In the genomic region with DNA sequence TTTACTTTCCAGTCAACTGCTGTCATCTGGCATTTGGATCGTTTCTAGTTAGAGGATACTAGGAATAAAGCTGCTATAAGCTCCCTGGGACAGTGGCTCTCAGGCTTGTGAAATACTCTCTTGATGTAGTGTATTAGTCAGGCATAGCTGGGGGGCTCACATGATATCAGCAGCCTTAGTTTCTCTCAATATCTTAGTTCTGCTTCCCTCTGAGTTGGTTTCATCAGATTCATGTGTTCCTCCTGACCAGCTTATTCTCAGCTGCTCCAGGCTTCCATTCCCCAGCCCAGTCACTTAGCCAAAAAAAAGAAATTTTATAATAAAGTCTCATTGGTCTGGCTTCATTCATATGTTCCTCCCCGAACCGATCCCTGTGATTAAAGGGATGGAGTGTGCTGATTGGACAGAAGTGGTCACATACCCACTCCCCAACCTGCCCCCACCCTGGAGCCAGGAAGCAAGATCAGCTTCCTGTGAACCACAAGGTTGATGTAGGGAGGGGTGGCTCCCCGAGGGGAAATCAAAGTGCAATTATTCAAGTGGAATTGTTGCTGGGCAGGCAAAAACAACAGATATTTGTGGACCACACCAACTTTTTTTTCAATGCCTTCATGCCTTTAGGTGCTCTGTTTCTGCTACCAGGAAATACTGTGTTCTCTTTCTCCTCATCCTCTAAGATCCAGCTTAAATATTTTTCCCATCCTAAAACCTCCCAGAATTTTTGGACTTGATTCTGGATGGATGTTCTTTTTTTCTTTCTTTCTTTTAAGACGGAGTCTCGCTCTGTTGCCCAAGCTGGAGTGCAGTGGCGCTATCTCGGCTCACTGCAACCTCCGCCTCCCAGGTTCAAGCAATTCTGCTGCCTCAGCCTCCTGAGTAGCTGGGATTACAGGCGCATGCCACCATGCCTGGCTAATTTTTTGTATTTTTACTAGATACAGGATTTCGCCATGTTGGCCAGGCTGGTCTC, we compare ENCODE assay signal across 9 cellular contexts. TPM values are rescaled to one million over a fixed set of nuclear protein-coding genes. Genes with fewer than 3 reads are reported as not detected.
A peak's percentile ranks its signal among the peaks of the same experiment; 100 is the strongest.
DNase-seq lines count a peak whose midpoint lies in the region; ATAC-seq, FAIRE-seq and TF ChIP-seq lines count a peak whose summit lies in the region.
"Had no signal": no experiment of that assay in that cellular context is flagged by ENCODE, and none has a peak within 500 bp of the region (broad histone marks: within the 10 kb centered on the region; RNA-seq: fewer than 3 reads in every experiment).

No MANE protein-coding gene starts in this region.

- no peaks in the 10 kb centered on the region for H3K27me3 ChIP-seq in breast epithelium
- no peaks in the 10 kb centered on the region; a peak in 1 of 5 replicates for H3K27me3 ChIP-seq in HepG2 (ENCODE audit: control insufficient read depth in 1 of 2, insufficient read depth in 2 of 2, low read length in 2 of 2)
- H3K27me3 ChIP-seq in small intestine (ENCODE audit: control insufficient read depth in 2 of 2, insufficient read depth in 2 of 2, low read length in 2 of 2): no peaks in the 10 kb centered on the region

- no peaks in the 10 kb centered on the region for H3K9me3 ChIP-seq in breast epithelium
- no peaks in the 10 kb centered on the region for H3K9me3 ChIP-seq in HepG2 (ENCODE audit: low read length)
- no peaks in the 10 kb centered on the region for H3K9me3 ChIP-seq in small intestine (ENCODE audit: control insufficient read depth, low read depth)

- ATAC-seq in HepG2 (peak; percentile 77), GM18867 (IDR thresholded peaks at IDR 0.05; ENCODE audit: unreplicated experiment) (no peak)

- no peak overlapping the region for H3K27ac Mint-ChIP-seq in MCF 10A (ENCODE audit: low read depth, unreplicated experiment)
- H3K27ac Mint-ChIP-seq in brain: peak overlapping the region in 4 of 5 experiments; percentile 35 to 73 (median 66)

- in situ Hi-C loops in HepG2 (cut with HindIII; ENCODE audit: extremely low pct_ligation_motif_present, low pct_unique_long_range_greater_than_20kb): no loop called here

- H3K27me3 Mint-ChIP-seq in MCF 10A (ENCODE audit: insufficient read depth, unreplicated experiment) (no peaks in the 10 kb centered on the region), brain (peaks cover 3% of the 10 kb centered on the region)

- TF ChIP-seq POLR2A in breast epithelium (IDR thresholded peaks at IDR 0.05) (no peak), HepG2 (IDR thresholded peaks at IDR 0.05; ENCODE audit: insufficient read depth in 1 of 2, low read depth in 2 of 2, low read length in 2 of 2) (no peak)

- no peaks in the 10 kb centered on the region for H3K79me2 ChIP-seq in HepG2 (ENCODE audit: insufficient read depth, low read length)

- TF ChIP-seq RAD21 in HepG2 (CRISPR knock-in tag; IDR thresholded peaks at IDR 0.05): no peak

- TF ChIP-seq EP300 in HepG2 (IDR thresholded peaks at IDR 0.05; ENCODE audit: low read depth in 2 of 2, low read length in 2 of 2): no peak
- TF ChIP-seq EP300 in HepG2 (CRISPR knock-in tag; IDR thresholded peaks at IDR 0.05; ENCODE audit: borderline replicate concordance): no peak

- H3K4me3 ChIP-seq in breast epithelium (no peak overlapping the region), HepG2 (replicated peaks in 1 of 3; ENCODE audit: insufficient read depth in 1 of 3, low read depth in 2 of 3, low read length in 3 of 3) (peak overlapping the region in 2 of 3 experiments; percentile 24 to 40; a peak in 4 of 6 replicates), small intestine (ENCODE audit: low read depth in 1 of 2, low read length in 2 of 2) (no peak overlapping the region)

- H3K9me3 Mint-ChIP-seq in MCF 10A (ENCODE audit: unreplicated experiment): no peaks in the 10 kb centered on the region
- no peaks in the 10 kb centered on the region for H3K9me3 Mint-ChIP-seq in brain

- DNase-seq in breast epithelium (ENCODE audit: low spot score in 2 of 2) (peak in 1 of 2 donors; percentile 48), MCF 10A (ENCODE audit: unreplicated experiment) (no peak), HepG2 (ENCODE audit: low spot score) (peak; percentile 61), small intestine (no peak), hippocampal formation (lab: John Stamatoyannopoulos, UW) (no peak), NCI-H2171 treated with DMSO at 0.1 percent for 48 hours (lab: John Stamatoyannopoulos, UW) (no peak)
- DNase-seq: NCI-H1092 had no signal

- peak overlapping the region; percentile 19; the same call in 1 of the 2 replicates for H3K9ac ChIP-seq in HepG2 (ENCODE audit: insufficient read depth, low read depth, low read length)

- peak overlapping the region; percentile 85 for H2AFZ ChIP-seq in HepG2 (ENCODE audit: low read length)

- WGBS in HepG2 (ENCODE audit: low lambda C conversion rate): 48% methylated on average over 11 of the region's 11 CpGs
- WGBS in small intestine, 3 donors: 62 to 67% (median 66%) methylated on average over 11 of the region's 11 CpGs

- CTCF ChIA-PET in MCF 10A (lab: Yijun Ruan, JAX): interaction anchor here (0.6 to 1.3 kb wide), 5 partner anchors 114 to 563 kb away, joined by 3 to 4 read pairs (median 3); no protein-coding TSS in a partner anchor
- CTCF ChIA-PET in HepG2 (lab: Yijun Ruan, JAX; ENCODE audit: low intra/inter-chr PET ratio, low total read pairs): no interaction called here

- H3K4me1 Mint-ChIP-seq in MCF 10A (ENCODE audit: insufficient read depth, unreplicated experiment) (no peaks in the 10 kb centered on the region), brain (peaks cover 9% of the 10 kb centered on the region)

- FAIRE-seq in HepG2 (lab: Jason Lieb, UNC): no peak
- FAIRE-seq in small intestine (lab: Jason Lieb, UNC): no peak

- TF ChIP-seq CTCF in breast epithelium (IDR thresholded peaks at IDR 0.05) (no peak), MCF 10A (IDR thresholded peaks at IDR 0.05; ENCODE audit: unreplicated experiment) (no peak), brain (conservative IDR thresholded peaks at IDR 0.05) (no peak), HepG2 (CRISPR knock-in tag; IDR thresholded peaks at IDR 0.05) (no peak)

- no peaks in the 10 kb centered on the region for H3K36me3 ChIP-seq in breast epithelium
- H3K36me3 ChIP-seq in HepG2 (replicated peaks in 1 of 2; ENCODE audit: control insufficient read depth in 1 of 2, insufficient read depth in 2 of 2, low read length in 2 of 2): no peaks in the 10 kb centered on the region
- H3K36me3 ChIP-seq in small intestine (ENCODE audit: control insufficient read depth in 2 of 2, insufficient read depth in 2 of 2, low read length in 2 of 2): no peaks in the 10 kb centered on the region

- POLR2A ChIA-PET in MCF 10A (lab: Yijun Ruan, JAX) (interaction anchor here (0.7 to 3.1 kb wide), 5 partner anchors 10 to 774 kb away, joined by 3 to 13 read pairs (median 3); a partner anchor contains a TSS), HepG2 (lab: Yijun Ruan, JAX) (interaction anchor here (1.3 kb wide), 2 partner anchors 11 to 34 kb away, joined by 3 to 4 read pairs; no protein-coding TSS in a partner anchor)

- H3K4me2 ChIP-seq in HepG2 (ENCODE audit: low read depth, low read length): peak overlapping the region; percentile 72

- intact Hi-C loops in breast epithelium (cut with DNase I; ENCODE audit: low total_unique reads): no loop called here
- intact Hi-C loops in MCF 10A (cut with micrococcal nuclease): no loop called here
- intact Hi-C loops in HepG2 (cut with micrococcal nuclease; ENCODE audit: unreplicated experiment): no loop called here

- no peaks in the 10 kb centered on the region for H4K20me1 ChIP-seq in HepG2 (ENCODE audit: insufficient read depth, low read length)

- BruUV-seq in MCF 10A (replicated peaks; lab: Mats Ljungman, UMichigan): no TSS peak
- no TSS peak for BruUV-seq in HepG2 (replicated peaks; lab: Mats Ljungman, UMichigan)

- H3K36me3 Mint-ChIP-seq in MCF 10A (ENCODE audit: insufficient read depth, unreplicated experiment) (no peaks in the 10 kb centered on the region), brain (no peaks in the 10 kb centered on the region)

- H3K4me1 ChIP-seq in breast epithelium (no peaks in the 10 kb centered on the region), HepG2 (ENCODE audit: insufficient read depth, low read length) (peaks cover 33% of the 10 kb centered on the region), small intestine (ENCODE audit: control insufficient read depth in 2 of 2, insufficient read depth in 1 of 2, low read depth in 1 of 2, low read length in 1 of 2) (no peaks in the 10 kb centered on the region)

- H3K27ac ChIP-seq in breast epithelium: peak overlapping the region; percentile 55 to 64
- H3K27ac ChIP-seq in HepG2 (ENCODE audit: extremely low read length, insufficient read depth, low read length): no peak overlapping the region
- H3K27ac ChIP-seq in small intestine (ENCODE audit: low read depth in 1 of 2, low read length in 1 of 2): peak overlapping the region in 1 of 2 donors; percentile 56

- H3K4me3 Mint-ChIP-seq in MCF 10A (ENCODE audit: unreplicated experiment) (no peak overlapping the region), brain (peak overlapping the region in 2 of 5 experiments; percentile 13 to 24)

RNA-seq across cellular contexts. Expression of a gene that starts 11.2 kb away (rescaled TPM):
- total RNA-seq in breast epithelium (10 to 100 TPM; 16.8 to 33.8 (median 22.1) TPM), MCF 10A (2022) (17.1 and 19.7 TPM in 2 replicates), HepG2 (2016; rRNA removed; fragmentation: Illumina TruSeq; extraction: Trizol) (26.7 and 30.9 TPM in 2 replicates)
- polyA plus RNA-seq in brain (ENCODE audit: insufficient read depth, low read depth, low replicate concordance) (79.2 TPM), HepG2 (2011; rRNA removed) (27.3 and 29.3 TPM in 2 replicates), small intestine (10 to 100 TPM; 11.9 to 24.8 (median 16.2) TPM)
- 8.0 and 8.5 TPM in 2 replicates for total RNA-seq in HepG2 (2016; cell fraction: cytosol; rRNA removed; fragmentation: Illumina TruSeq; extraction: Trizol; ENCODE audit: low read depth)
- 22.9 and 29.9 TPM in 2 replicates for total RNA-seq in HepG2 (2016; cell fraction: insoluble cytoplasmic fraction; rRNA removed; fragmentation: Illumina TruSeq; extraction: Trizol)
- total RNA-seq in HepG2 (2016; cell fraction: membrane; rRNA removed; fragmentation: Illumina TruSeq; extraction: Trizol): 33.9 and 36.1 TPM in 2 replicates
- total RNA-seq in HepG2 (2016; cell fraction: nucleus; rRNA removed; fragmentation: Illumina TruSeq; extraction: Trizol): 27.2 and 29.5 TPM in 2 replicates
- 18.3 and 27.5 TPM in 2 replicates for polyA plus RNA-seq in HepG2 (2011; cell fraction: cytosol; rRNA removed)
- 11.9 and 15.8 TPM in 2 replicates for polyA plus RNA-seq in HepG2 (2011; cell fraction: nucleus; rRNA removed)
- polyA plus RNA-seq in HepG2 (2012): 18.1 and 19.7 TPM in 2 replicates
- 5.4 and 5.7 TPM in 2 replicates for polyA plus RNA-seq in HepG2 (2016; cell fraction: cytosol; fragmentation: Illumina TruSeq; extraction: Trizol; ENCODE audit: low read depth)
- 22.6 and 24.2 TPM in 2 replicates for polyA plus RNA-seq in HepG2 (2016; cell fraction: insoluble cytoplasmic fraction; fragmentation: Illumina TruSeq; extraction: Trizol; ENCODE audit: low read depth)
- 22.9 and 23.5 TPM in 2 replicates for polyA plus RNA-seq in HepG2 (2016; cell fraction: membrane; fragmentation: Illumina TruSeq; extraction: Trizol; ENCODE audit: low read depth)
- 42.1 and 46.2 TPM in 2 replicates for polyA plus RNA-seq in HepG2 (2016; cell fraction: nucleus; fragmentation: Illumina TruSeq; extraction: Trizol; ENCODE audit: insufficient read depth, low read depth)
- 38.2 and 60.8 TPM in 2 replicates for polyA minus RNA-seq in HepG2 (2011; rRNA and poly(A)+ RNA removed; ENCODE audit: low replicate concordance)
- polyA minus RNA-seq in HepG2 (2011; cell fraction: cytosol; rRNA and poly(A)+ RNA removed): 22.1 and 24.1 TPM in 2 replicates
- polyA minus RNA-seq in HepG2 (2011; cell fraction: nucleus; rRNA and poly(A)+ RNA removed): 13.5 and 18.5 TPM in 2 replicates

Comparison
In these comparisons a context has a peak if more than half of its experiments do, and no peak if none do; other contexts are left out.
1. H3K4me3 ChIP-seq: peak in HepG2 (2 of 3); none in breast epithelium (0 of 3) and small intestine (0 of 2).